ENCODE assay signal across 22 cellular contexts in the genomic region with DNA sequence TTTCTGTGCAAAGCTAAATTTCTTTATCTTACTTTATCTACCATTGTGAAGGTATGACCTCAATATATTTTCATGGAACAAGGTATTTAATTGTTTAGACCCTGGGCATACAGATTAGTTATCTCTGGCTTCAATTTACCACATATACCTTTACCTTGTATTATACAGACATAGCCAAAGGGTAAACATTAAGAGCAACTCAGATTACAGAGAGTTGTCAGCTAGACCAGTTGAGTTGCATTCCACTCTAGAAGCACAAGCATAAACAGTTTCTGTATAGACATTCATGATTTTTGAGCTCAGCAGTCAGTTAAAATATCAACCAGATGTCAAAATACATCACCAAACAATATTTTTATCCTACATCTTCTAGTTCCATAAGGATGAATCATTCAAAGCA.
A peak's percentile ranks its signal among the peaks of the same experiment; 100 is the strongest.
DNase-seq lines count a peak whose midpoint lies in the region; ATAC-seq and TF ChIP-seq lines count a peak whose summit lies in the region.
"Had no signal": no experiment of that assay in that cellular context is flagged by ENCODE, and none has a peak within 500 bp of the region (broad histone marks: within the 10 kb centered on the region; RNA-seq: fewer than 3 reads in every experiment).

No MANE protein-coding gene starts in this region.

- intact Hi-C loops in PC-3 (cut with micrococcal nuclease) = no loop called here
- intact Hi-C loops in posterior cingulate gyrus (cut with DNase I) = no loop called here

- no peak overlapping the region for H3K9ac ChIP-seq in PC-3 (ENCODE audit: low read length)

- BruUV-seq in PC-3 (replicated peaks; lab: Mats Ljungman, UMichigan) = no TSS peak

- H3K27me3 Mint-ChIP-seq in type B pancreatic cell = no peaks in the 10 kb centered on the region
- H3K27me3 Mint-ChIP-seq: B cell; CD4-positive, CD25-positive, alpha-beta regulatory T cell had no signal

- in situ Hi-C loops in GM13976 (cut with MboI; ENCODE audit: low sequenced_read_pairs, unreplicated experiment) = no loop called here

- no peak for TF ChIP-seq CTCF in PC-3 (conservative IDR thresholded peaks at IDR 0.05; ENCODE audit: low read depth, low read length)
- TF ChIP-seq CTCF in type B pancreatic cell (conservative IDR thresholded peaks at IDR 0.05) = no peak
- no peak for TF ChIP-seq CTCF in GM13976 (IDR thresholded peaks at IDR 0.05; ENCODE audit: borderline replicate concordance, control extremely low read depth, extremely low read depth, insufficient read depth, missing control alignments)
- TF ChIP-seq CTCF in tibial nerve (IDR thresholded peaks at IDR 0.05) = no peak

- peak; percentile 50 for DNase-seq in SIG-M5 treated with dmso at 0.1 percent for 504 hours (lab: John Stamatoyannopoulos, UW; ENCODE audit: unreplicated experiment)
- DNase-seq in SIG-M5 (lab: John Stamatoyannopoulos, UW) = no peak
- peak; percentile 61 for DNase-seq in PC-3
- peak; percentile 3 for DNase-seq in left kidney (ENCODE audit: low read depth, low spot score)
- no peak for DNase-seq in type B pancreatic cell (ENCODE audit: extremely low spot score, unreplicated experiment)
- no peak for DNase-seq in GM13976 (ENCODE audit: low spot score)
- no peak for DNase-seq in posterior cingulate gyrus
- DNase-seq in tibial nerve (ENCODE audit: low spot score in 2 of 2) = no peak
- DNase-seq: CD4-positive, CD25-positive, alpha-beta regulatory T cell; COR-L47; DMS153; EL; GOT3; KBM-7; NCI-H1105 treated with DMSO at 0.1 percent for 48 hours; NCI-H1694; NCI-H2081 treated with DMSO at 0.1 percent for 48 hours; NCI-H524; NCI-H82 had no signal

- H3K27ac ChIP-seq in PC-3 (ENCODE audit: low read length) = no peak overlapping the region
- no peak overlapping the region for H3K27ac ChIP-seq in tibial nerve

- TF ChIP-seq POLR2A in tibial nerve (IDR thresholded peaks at IDR 0.05) = no peak

- H4K20me1 ChIP-seq in PC-3 (ENCODE audit: low read length) = no peaks in the 10 kb centered on the region

- POLR2A ChIA-PET in PC-3 (lab: Charles Lee; ENCODE audit: unreplicated experiment) = no interaction called here

- no peaks in the 10 kb centered on the region for H3K9me2 ChIP-seq in PC-3 (replicated peaks; ENCODE audit: low read length)

- peaks cover 11% of the 10 kb centered on the region for H3K4me1 Mint-ChIP-seq in type B pancreatic cell (ENCODE audit: unreplicated experiment)
- H3K4me1 Mint-ChIP-seq: B cell; CD4-positive, CD25-positive, alpha-beta regulatory T cell had no signal

- H3K27me3 ChIP-seq in PC-3 (ENCODE audit: low read length) (no peaks in the 10 kb centered on the region), tibial nerve (no peaks in the 10 kb centered on the region)

- H3K36me3 ChIP-seq in PC-3 (ENCODE audit: low read depth, low read length) (no peaks in the 10 kb centered on the region), tibial nerve (no peaks in the 10 kb centered on the region)

- H3K4me3 ChIP-seq in PC-3 (ENCODE audit: low read length) (no peak overlapping the region), tibial nerve (no peak overlapping the region)
- H3K4me3 ChIP-seq: GM12878 had no signal

- H2AFZ ChIP-seq in PC-3 (ENCODE audit: low read length) = no peak overlapping the region

- H3K36me3 Mint-ChIP-seq in type B pancreatic cell = no peaks in the 10 kb centered on the region
- H3K36me3 Mint-ChIP-seq: CD4-positive, CD25-positive, alpha-beta regulatory T cell had no signal

- H3K9me3 ChIP-seq in PC-3 (ENCODE audit: low read length) = 0 out of 2 replicates have a peak, but pooled peaks cover 7% of the 10 kb centered on the region
- H3K9me3 ChIP-seq in tibial nerve = no peaks in the 10 kb centered on the region

- H3K4me3 Mint-ChIP-seq in type B pancreatic cell = peak overlapping the region; percentile 78
- H3K4me3 Mint-ChIP-seq: B cell; CD4-positive, CD25-positive, alpha-beta regulatory T cell had no signal

- CTCF ChIA-PET in PC-3 (lab: Charles Lee) = no interaction called here

- H3F3A ChIP-seq in PC-3 (ENCODE audit: low read length, unreplicated experiment) = no peaks in the 10 kb centered on the region

- H3K79me2 ChIP-seq in PC-3 (ENCODE audit: low read length) = no peaks in the 10 kb centered on the region

- H3K4me2 ChIP-seq in PC-3 (ENCODE audit: low read length) = no peak overlapping the region

- peak overlapping the region; percentile 97 for H3K27ac Mint-ChIP-seq in type B pancreatic cell
- H3K27ac Mint-ChIP-seq: B cell had no signal

- no peak for TF ChIP-seq EP300 in tibial nerve (IDR thresholded peaks at IDR 0.05)

- peaks cover 11% of the 10 kb centered on the region; the same call in 1 of the 2 replicates for H3K4me1 ChIP-seq in PC-3 (ENCODE audit: insufficient read depth, low read length)
- no peaks in the 10 kb centered on the region for H3K4me1 ChIP-seq in tibial nerve

- peak; percentile 60 for ATAC-seq in PC-3
- ATAC-seq: GM12878, HCT116 had no signal

- H3K9me3 Mint-ChIP-seq in type B pancreatic cell = no peaks in the 10 kb centered on the region

Comparison
In these comparisons a context has a peak if more than half of its experiments do, and no peak if none do; other contexts are left out.
1. DNase-seq: peak in SIG-M5 treated with dmso at 0.1 percent for 504 hours (single experiment), PC-3 (single experiment) and left kidney (single experiment); none in SIG-M5 (single experiment), type B pancreatic cell (single experiment), GM13976 (single experiment), posterior cingulate gyrus (0 of 10) and tibial nerve (0 of 2).